In genomic region chr1:235783148-235783776, GRCh38 we compare ENCODE assay signal across 8 cellular contexts.
DNase-seq lines count a peak whose midpoint lies in the region; ATAC-seq and TF ChIP-seq lines count a peak whose summit lies in the region.

No MANE protein-coding gene starts in this region.

- dilution Hi-C loops in mammary epithelial cell (cut with HindIII; ENCODE audit: low sequenced_read_pairs), result no loop called here

- no TSS peak for BruUV-seq in mammary epithelial cell (replicated peaks; lab: Mats Ljungman, UMichigan)

- H2AFZ ChIP-seq in mammary epithelial cell (ENCODE audit: low read depth, low read length), result no peak overlapping the region

- intact Hi-C loops in mammary epithelial cell (cut with micrococcal nuclease), result loop anchor here (1.0 to 5.0 kb wide), 4 partner anchors 111 to 270 kb away; no protein-coding TSS in a partner anchor
- intact Hi-C loops in naive thymus-derived CD4-positive, alpha-beta T cell (cut with micrococcal nuclease), result loop anchor here (1.0 to 10.0 kb wide), 6 partner anchors 188 to 1288 kb away; no protein-coding TSS in a partner anchor

- no peaks in the 10 kb centered on the region for H3K27me3 ChIP-seq in mammary epithelial cell (ENCODE audit: insufficient read depth, low read length)
- H3K27me3 ChIP-seq in naive thymus-derived CD4-positive, alpha-beta T cell (ENCODE audit: control insufficient read depth in 2 of 2, insufficient read depth in 2 of 2, low read length in 2 of 2), result no peaks in the 10 kb centered on the region

- DNase-seq in NCI-H2081 (lab: John Stamatoyannopoulos, UW), result peak; percentile 34 to 56
- DNase-seq in NCI-H2081 treated with DMSO at 0.1 percent for 48 hours (lab: John Stamatoyannopoulos, UW), result no peak
- peak; percentile 60 for DNase-seq in NCI-H2227 treated with DMSO at 0.1 percent for 48 hours (lab: John Stamatoyannopoulos, UW)
- peak; percentile 21 for DNase-seq in mammary epithelial cell
- peak in 5 of 9 donors; percentile 1 to 20 (median 4) for DNase-seq in naive thymus-derived CD4-positive, alpha-beta T cell
- no peak for DNase-seq in GM20000 (ENCODE audit: low spot score)

- no peaks in the 10 kb centered on the region for H3K4me1 Mint-ChIP-seq in naive thymus-derived CD4-positive, alpha-beta T cell

- CTCF ChIA-PET in mammary epithelial cell (lab: Charles Lee; ENCODE audit: low non-redundant PET), result interaction anchor here (0.6 kb wide), 2 partner anchors 40 to 226 kb away, joined by 4 to 5 read pairs; no protein-coding TSS in a partner anchor
- CTCF ChIA-PET in naive thymus-derived CD4-positive, alpha-beta T cell (lab: Charles Lee), result interaction anchor here (0.6 to 2.1 kb wide), 10 partner anchors 27 to 484 kb away, joined by 3 to 6 read pairs (median 4); no protein-coding TSS in a partner anchor

- POLR2A ChIA-PET in naive thymus-derived CD4-positive, alpha-beta T cell (lab: Charles Lee), result interaction anchor here (1.0 kb wide), 1 partner anchor 83 kb away, joined by 8 read pairs; the partner anchor contains the start of gene LYST

- H3K36me3 ChIP-seq in mammary epithelial cell (ENCODE audit: insufficient read depth, low read length), result peaks cover 8% of the 10 kb centered on the region
- peaks cover 0 to 3% (median 0%) of the 10 kb centered on the region in 3 experiments for H3K36me3 ChIP-seq in naive thymus-derived CD4-positive, alpha-beta T cell (ENCODE audit: control insufficient read depth in 2 of 3, insufficient read depth in 3 of 3, low read length in 3 of 3)

- in situ Hi-C loops in mammary epithelial cell (cut with MboI; ENCODE audit: low sequenced_read_pairs in 2 of 2), result loop anchor here in 1 of 2 donors (25.0 kb wide), 1 partner anchor 271 kb away; the partner anchor contains the start of gene B3GALNT2

- no peaks in the 10 kb centered on the region for H3K79me2 ChIP-seq in mammary epithelial cell (ENCODE audit: insufficient read depth, low read length)

- no peaks in the 10 kb centered on the region for H3K9me3 ChIP-seq in mammary epithelial cell (replicated peaks; ENCODE audit: insufficient read depth, low read length)
- H3K9me3 ChIP-seq in naive thymus-derived CD4-positive, alpha-beta T cell (ENCODE audit: control insufficient read depth in 2 of 3, low read length in 3 of 3), result no peaks in the 10 kb centered on the region

- H3K27ac ChIP-seq in mammary epithelial cell (ENCODE audit: insufficient read depth, low read depth, low read length), result no peak overlapping the region
- H3K27ac ChIP-seq in naive thymus-derived CD4-positive, alpha-beta T cell (ENCODE audit: low read depth, low read length), result no peak overlapping the region

- no peak overlapping the region for H3K9ac ChIP-seq in mammary epithelial cell (ENCODE audit: insufficient read depth, low read length)

- H3K4me3 ChIP-seq in mammary epithelial cell (replicated peaks in 1 of 3; ENCODE audit: insufficient read depth in 1 of 3, low read depth in 2 of 3, low read length in 3 of 3), result no peak overlapping the region
- no peak overlapping the region for H3K4me3 ChIP-seq in naive thymus-derived CD4-positive, alpha-beta T cell (ENCODE audit: low read length)

- H4K20me1 ChIP-seq in mammary epithelial cell (ENCODE audit: insufficient read depth, low read length), result no peaks in the 10 kb centered on the region

- H3K4me3 Mint-ChIP-seq in naive thymus-derived CD4-positive, alpha-beta T cell, result no peak overlapping the region

- H3K4me1 ChIP-seq in mammary epithelial cell (ENCODE audit: insufficient read depth, low read length), result peaks cover 4% of the 10 kb centered on the region
- no peaks in the 10 kb centered on the region for H3K4me1 ChIP-seq in naive thymus-derived CD4-positive, alpha-beta T cell (ENCODE audit: control insufficient read depth in 2 of 2, insufficient read depth in 2 of 2, low read length in 2 of 2)

- H3K27ac Mint-ChIP-seq in naive thymus-derived CD4-positive, alpha-beta T cell, result no peak overlapping the region

- H3K4me2 ChIP-seq in mammary epithelial cell (ENCODE audit: insufficient read depth, low read depth, low read length), result no peak overlapping the region

- ATAC-seq in naive thymus-derived CD4-positive, alpha-beta T cell, result no peak
- no peak for ATAC-seq in GM18498 (IDR thresholded peaks at IDR 0.05; ENCODE audit: unreplicated experiment)
- no peak for ATAC-seq in HG03378 (IDR thresholded peaks at IDR 0.05; ENCODE audit: unreplicated experiment)

- H3K27me3 Mint-ChIP-seq in naive thymus-derived CD4-positive, alpha-beta T cell, result no peaks in the 10 kb centered on the region

- TF ChIP-seq CTCF in mammary epithelial cell (conservative IDR thresholded peaks at IDR 0.05 in 1 of 2, IDR thresholded peaks at IDR 0.05 in 1 of 2; ENCODE audit: extremely low read depth in 1 of 2, insufficient read depth in 1 of 2, low read depth in 1 of 2, low read length in 2 of 2) (peak; percentile 21 to 42), GM20000 (IDR thresholded peaks at IDR 0.05; ENCODE audit: extremely low read depth, missing control alignments) (no peak)

- WGBS in mammary epithelial cell (ENCODE audit: low coverage, missing lambda C conversion rate), result 18% methylated on average over 8 of the region's 8 CpGs

- H3K36me3 Mint-ChIP-seq in naive thymus-derived CD4-positive, alpha-beta T cell, result peaks cover 0 to 22% (median 8%) of the 10 kb centered on the region in 5 donors

- peaks cover 0 to 2% (median 0%) of the 10 kb centered on the region in 11 donors for H3K9me3 Mint-ChIP-seq in naive thymus-derived CD4-positive, alpha-beta T cell

Comparison
In these comparisons a context has a peak if more than half of its experiments do, and no peak if none do; other contexts are left out.
1. DNase-seq: peak in NCI-H2081 (2 of 2), NCI-H2227 treated with DMSO at 0.1 percent for 48 hours (single experiment), mammary epithelial cell (single experiment) and naive thymus-derived CD4-positive, alpha-beta T cell (5 of 9); none in NCI-H2081 treated with DMSO at 0.1 percent for 48 hours (single experiment) and GM20000 (single experiment).